ENCODE assay signal across 1 cellular context in genomic region chr16:81505011-81505660, GRCh38.
TF ChIP-seq lines count a peak whose summit lies in the region.

No MANE protein-coding gene starts in this region.

TF ChIP-seq in K562, 482 proteins besides CTCF, POLR2A, EP300 and RAD21 (continued from another document and continues in another):
- TF ChIP-seq JUN (IDR thresholded peaks at IDR 0.05; ENCODE audit: borderline replicate concordance, low read depth, low read length) (peak; percentile 50; the same call in 1 of the 2 replicates), JUN (CRISPR knock-in tag; IDR thresholded peaks at IDR 0.05; ENCODE audit: borderline replicate concordance) (0 out of 2 replicates have a peak, but pooled peaks have one; percentile 20), PYGO2 (tag; IDR thresholded peaks at IDR 0.05) (no peak), ZNF143 (CRISPR knock-in tag; IDR thresholded peaks at IDR 0.05) (no peak), CTBP1 (IDR thresholded peaks at IDR 0.05; ENCODE audit: borderline replicate concordance) (peak; percentile 88), E2F8 (IDR thresholded peaks at IDR 0.05; ENCODE audit: low read depth, partially characterized antibody) (no peak), DMBX1 (CRISPR knock-in tag; IDR thresholded peaks at IDR 0.05; ENCODE audit: borderline replicate concordance) (no peak), E2F6 (IDR thresholded peaks at IDR 0.05; ENCODE audit: borderline replicate concordance in 1 of 2, extremely low read depth in 1 of 2, insufficient read depth in 1 of 2, insufficient read length in 1 of 2, low read depth in 1 of 2, low read length in 1 of 2, poor library complexity in 1 of 2, severe bottlenecking in 1 of 2) (peak; percentile 81 to 90), U2AF1 (optimal IDR thresholded peaks at IDR 0.05; ENCODE audit: low read depth, low read length) (no peak), CREB3 (tag; conservative IDR thresholded peaks at IDR 0.05; ENCODE audit: low read depth) (peak; percentile 77), TSHZ1 (CRISPR knock-in tag; IDR thresholded peaks at IDR 0.05) (no peak), MTA2 (IDR thresholded peaks at IDR 0.05; ENCODE audit: low read depth) (no peak), ZNF699 (CRISPR knock-in tag; IDR thresholded peaks at IDR 0.05; ENCODE audit: insufficient replicate concordance) (no peak), HDAC2 (IDR thresholded peaks at IDR 0.05) (no peak; the same call in none of the 2 replicates), FOXP1 (CRISPR knock-in tag; IDR thresholded peaks at IDR 0.05) (no peak), MCM3 (IDR thresholded peaks at IDR 0.05) (no peak), DACH1 (IDR thresholded peaks at IDR 0.05; ENCODE audit: partially characterized antibody) (no peak), ZNF551 (CRISPR knock-in tag; IDR thresholded peaks at IDR 0.05) (no peak), CHD2 (IDR thresholded peaks at IDR 0.05; ENCODE audit: low read depth, low read length) (no peak), NFRKB (IDR thresholded peaks at IDR 0.05; ENCODE audit: low read depth) (peak; percentile 92), POLR3A (IDR thresholded peaks at IDR 0.05; ENCODE audit: borderline replicate concordance, extremely low read depth, insufficient read depth, insufficient read length) (no peak), KLF6 (CRISPR knock-in tag; IDR thresholded peaks at IDR 0.05; ENCODE audit: borderline replicate concordance) (no peak), ZNF174 (CRISPR knock-in tag; IDR thresholded peaks at IDR 0.05) (no peak), SRSF9 (IDR thresholded peaks at IDR 0.05; ENCODE audit: borderline replicate concordance, low read depth, low read length) (no peak), TBP (optimal IDR thresholded peaks at IDR 0.05; ENCODE audit: low read depth, low read length) (peak; percentile 78), SIN3A (IDR thresholded peaks at IDR 0.05; ENCODE audit: borderline replicate concordance in 2 of 2, control insufficient read depth in 1 of 2, low read depth in 2 of 2, low read length in 2 of 2) (peak; percentile 66 to 84; a peak in 2 of 4 replicates), VEZF1 (CRISPR knock-in tag; IDR thresholded peaks at IDR 0.05) (no peak), CREB5 (CRISPR knock-in tag; IDR thresholded peaks at IDR 0.05) (no peak), NFIC (IDR thresholded peaks at IDR 0.05) (no peak), ZNF277 (CRISPR knock-in tag; IDR thresholded peaks at IDR 0.05; ENCODE audit: borderline replicate concordance) (no peak), ZC3H8 (IDR thresholded peaks at IDR 0.05) (no peak), RFX5 (IDR thresholded peaks at IDR 0.05; ENCODE audit: low read depth, low read length) (no peak), LARP7 (IDR thresholded peaks at IDR 0.05) (no peak), CHCHD3 (CRISPR knock-in tag; IDR thresholded peaks at IDR 0.05) (no peak), BRF2 (IDR thresholded peaks at IDR 0.05; ENCODE audit: borderline replicate concordance, insufficient read depth, insufficient read length) (no peak), ARNT (IDR thresholded peaks at IDR 0.05) (no peak), FOXJ3 (CRISPR knock-in tag; IDR thresholded peaks at IDR 0.05) (no peak), RB1 (IDR thresholded peaks at IDR 0.05; ENCODE audit: low read depth) (no peak), MEF2D (tag; conservative IDR thresholded peaks at IDR 0.05; ENCODE audit: low read depth) (no peak), CC2D1A (IDR thresholded peaks at IDR 0.05) (no peak), CBFA2T3 (IDR thresholded peaks at IDR 0.05) (no peak), HMGN3 (IDR thresholded peaks at IDR 0.05; ENCODE audit: borderline replicate concordance, extremely low read depth, insufficient read length, low read depth, low read length) (no peak), KAT7 (CRISPR knock-in tag; IDR thresholded peaks at IDR 0.05; ENCODE audit: borderline replicate concordance) (peak; percentile 65; the same call in 1 of the 2 replicates), THRA (IDR thresholded peaks at IDR 0.05) (no peak), TCF7 (IDR thresholded peaks at IDR 0.05; ENCODE audit: borderline replicate concordance) (no peak), MEIS2 (IDR thresholded peaks at IDR 0.05; ENCODE audit: partially characterized antibody) (peak; percentile 79), ATF2 (CRISPR knock-in tag; IDR thresholded peaks at IDR 0.05) (no peak), ZC3H11A (IDR thresholded peaks at IDR 0.05; ENCODE audit: low read depth, low read length) (no peak), ZNF354B (CRISPR knock-in tag; IDR thresholded peaks at IDR 0.05) (no peak), GTF2E2 (tag; IDR thresholded peaks at IDR 0.05) (no peak)
